In genomic region chr14:52948836-52949235, GRCh38 we compare ENCODE assay signal across 11 cellular contexts. TPM values are rescaled to one million over a fixed set of nuclear protein-coding genes. Genes with fewer than 3 reads are reported as not detected.
DNase-seq lines count a peak whose midpoint lies in the region; ATAC-seq and TF ChIP-seq lines count a peak whose summit lies in the region.
"Had no signal": no experiment of that assay in that cellular context is flagged by ENCODE, and none has a peak within 500 bp of the region (broad histone marks: within the 10 kb centered on the region; RNA-seq: fewer than 3 reads in every experiment).

No MANE protein-coding gene starts in this region.

- H3K9ac ChIP-seq in Loucy (ENCODE audit: low read depth, low read length, poor library complexity, severe bottlenecking), result no peak overlapping the region
- peak overlapping the region; percentile 87 for H3K9ac ChIP-seq in mesendoderm (ENCODE audit: low read length)

- H3K27ac ChIP-seq in dorsolateral prefrontal cortex (peak overlapping the region in 32 of 59 donors; percentile 0 to 99 (median 96)), mesendoderm (ENCODE audit: low read depth, low read length) (no peak overlapping the region), tibial nerve (peak overlapping the region in 3 of 4 donors; percentile 97 to 99 (median 98))

- TF ChIP-seq POLR2A in tibial nerve (IDR thresholded peaks at IDR 0.05), result no peak

- no peak overlapping the region for H4K8ac ChIP-seq in mesendoderm (ENCODE audit: low read depth, low read length)

- H4K20me1 ChIP-seq in Loucy (ENCODE audit: insufficient read depth, low read length, poor library complexity, severe bottlenecking), result no peaks in the 10 kb centered on the region

- no peak overlapping the region for H2AK5ac ChIP-seq in mesendoderm (ENCODE audit: low read length)

- peak overlapping the region; percentile 82 for H3K4me2 ChIP-seq in Loucy (ENCODE audit: low read depth, low read length, poor library complexity, severe bottlenecking)
- H3K4me2 ChIP-seq in mesendoderm (ENCODE audit: low read length), result peak overlapping the region; percentile 55

- H3K9me3 ChIP-seq in Loucy (ENCODE audit: insufficient read depth, low read depth, low read length) (no peaks in the 10 kb centered on the region), tibial nerve (no peaks in the 10 kb centered on the region)

- peak overlapping the region; percentile 51 for H3K18ac ChIP-seq in mesendoderm (ENCODE audit: low read length)

- H3K36me3 ChIP-seq in Loucy (ENCODE audit: insufficient read depth, low read length) (no peaks in the 10 kb centered on the region), mesendoderm (ENCODE audit: control insufficient read depth, insufficient read depth, low read length) (no peaks in the 10 kb centered on the region), tibial nerve (peaks cover 0 to 12% (median 0%) of the 10 kb centered on the region in 3 donors)

- no peak for TF ChIP-seq CTCF in Loucy (conservative IDR thresholded peaks at IDR 0.05; ENCODE audit: low read length)
- TF ChIP-seq CTCF in dorsolateral prefrontal cortex (IDR thresholded peaks at IDR 0.05 in 54 of 56, conservative IDR thresholded peaks at IDR 0.05 in 2 of 56; ENCODE audit: low read depth in 1 of 56, partially characterized antibody in 56 of 56), result no peak
- no peak for TF ChIP-seq CTCF in tibial nerve (IDR thresholded peaks at IDR 0.05)

- TF ChIP-seq EP300 in tibial nerve (IDR thresholded peaks at IDR 0.05), result no peak

- intact Hi-C loops in dorsolateral prefrontal cortex (cut with DNase I), result no loop called here

- ATAC-seq in GM21381 (IDR thresholded peaks at IDR 0.05; ENCODE audit: unreplicated experiment), result no peak

- H3K56ac ChIP-seq in mesendoderm (ENCODE audit: low read length), result peak overlapping the region; percentile 72

- H3K79me2 ChIP-seq in Loucy (ENCODE audit: insufficient read depth, low read length), result peaks cover 10% of the 10 kb centered on the region; the same call in 1 of the 2 replicates
- H3K79me2 ChIP-seq in mesendoderm (ENCODE audit: control insufficient read depth, insufficient read depth, low read length), result peaks cover 64% of the 10 kb centered on the region

- no peak overlapping the region for H2BK5ac ChIP-seq in mesendoderm (ENCODE audit: low read length)

- peak overlapping the region; percentile 85 for H3K4me3 ChIP-seq in Loucy (ENCODE audit: low read length, poor library complexity, severe bottlenecking)
- peak overlapping the region; percentile 53 to 99 (median 90) for H3K4me3 ChIP-seq in dorsolateral prefrontal cortex
- H3K4me3 ChIP-seq in mesendoderm (ENCODE audit: low read length), result peak overlapping the region; percentile 75
- H3K4me3 ChIP-seq in tibial nerve, result peak overlapping the region; percentile 19 to 93 (median 49)

- no peak overlapping the region for H3K23ac ChIP-seq in mesendoderm (ENCODE audit: low read length)

- H3K27me3 ChIP-seq in Loucy (ENCODE audit: insufficient read depth, low read length, poor library complexity, severe bottlenecking) (no peaks in the 10 kb centered on the region), dorsolateral prefrontal cortex (no peaks in the 10 kb centered on the region), mesendoderm (ENCODE audit: insufficient read depth, low read length, poor library complexity) (no peaks in the 10 kb centered on the region), tibial nerve (no peaks in the 10 kb centered on the region)

- H2BK15ac ChIP-seq in mesendoderm (replicated peaks; ENCODE audit: low read depth), result no peak overlapping the region

- no peak for DNase-seq in dorsolateral prefrontal cortex
- no peak for DNase-seq in mesendoderm
- no peak for DNase-seq in tibial nerve (ENCODE audit: low spot score in 2 of 2)
- DNase-seq in stimulated activated CD4-positive, alpha-beta T cell treated with anti-CD3 and anti-CD28 coated beads, Interleukin-15, amount 100 ng/mL, for 24 hours, result no peak
- no peak for DNase-seq in stimulated activated CD4-positive, alpha-beta T cell treated with anti-CD3 and anti-CD28 coated beads, Interleukin-2, amount 100 ng/mL, for 48 hours
- DNase-seq: cerebellar nuclear complex; NCI-H1105 treated with DMSO at 0.1 percent for 48 hours; SHP77; stimulated activated CD4-positive, alpha-beta T cell treated with anti-CD3 and anti-CD28 coated beads, Interleukin-4, amount 100 ng/mL, for 1 hour had no signal

- peaks cover 27% of the 10 kb centered on the region for H3K4me1 ChIP-seq in Loucy (ENCODE audit: insufficient read depth, low read length, poor library complexity, severe bottlenecking)
- peaks cover 4% of the 10 kb centered on the region for H3K4me1 ChIP-seq in mesendoderm (ENCODE audit: control insufficient read depth, low read depth, low read length)
- H3K4me1 ChIP-seq in tibial nerve, result peaks cover 0 to 63% (median 7%) of the 10 kb centered on the region in 4 donors

- no peaks in the 10 kb centered on the region for H3K9me2 ChIP-seq in Loucy (replicated peaks; ENCODE audit: low read depth, low read length)

- H3F3A ChIP-seq in Loucy (ENCODE audit: low read depth), result no peaks in the 10 kb centered on the region

- H4K5ac ChIP-seq in mesendoderm (ENCODE audit: low read length), result no peak overlapping the region

- no peaks in the 10 kb centered on the region for H3K79me1 ChIP-seq in mesendoderm (ENCODE audit: low read length)

- H2BK120ac ChIP-seq in mesendoderm (ENCODE audit: low read depth, low read length), result no peak overlapping the region

- no peak overlapping the region for H3K4ac ChIP-seq in mesendoderm (ENCODE audit: low read depth, low read length)

- H2AFZ ChIP-seq in Loucy (ENCODE audit: low read length), result no peak overlapping the region

RNA-seq across cellular contexts. Expression of gene FERMT2, which starts 2.0 kb away (rescaled TPM):
- 100 to 1,000 TPM in 8 of 120 experiments, 10 to 100 TPM in 112; 42.2 to 137 (median 70.3) TPM for total RNA-seq in dorsolateral prefrontal cortex
- polyA plus RNA-seq in mesendoderm (2013, experiment 1 of 2), result 214 TPM
- 220 TPM for polyA plus RNA-seq in mesendoderm (2013, experiment 2 of 2)
- total RNA-seq in tibial nerve, result 100 to 1,000 TPM; 116 to 165 (median 146) TPM
